Comparison of ENCODE assay signal across 32 cellular contexts in the genomic region with DNA sequence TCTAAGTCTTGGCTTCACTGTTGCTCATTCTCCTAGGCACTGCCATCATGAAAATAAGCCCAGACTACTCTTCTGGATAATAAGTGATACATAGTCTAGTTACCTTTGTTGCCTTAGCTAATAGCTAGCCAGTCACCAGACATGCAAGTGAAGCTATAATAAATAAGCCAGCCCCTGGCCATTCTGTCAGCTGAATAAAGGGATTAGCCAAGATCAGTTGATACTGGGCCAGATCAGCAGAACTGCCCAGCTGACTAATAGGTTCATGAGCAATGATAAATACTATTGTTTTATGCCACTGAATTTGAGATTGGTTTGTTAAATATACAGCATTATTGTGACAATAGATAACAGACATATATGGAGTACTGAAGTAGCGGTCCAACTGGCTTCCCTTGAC. TPM values are rescaled to one million over a fixed set of nuclear protein-coding genes. Genes with fewer than 3 reads are reported as not detected.
"Had no signal": no experiment of that assay in that cellular context is flagged by ENCODE, and none has a peak within 500 bp of the region (broad histone marks: within the 10 kb centered on the region; RNA-seq: fewer than 3 reads in every experiment).

No MANE protein-coding gene starts in this region.

- H3K4me3 ChIP-seq: adrenal gland, body of pancreas, cardiac muscle cell, colonic mucosa, pancreas, prostate gland, right atrium auricular region, suprapubic skin, tibial artery, upper lobe of right lung had no signal

- ATAC-seq: activated CD4-positive, CD25-positive, alpha-beta regulatory T cell treated with anti-CD3 and anti-CD28 coated beads, Interleukin-2, amount 50 U/mL, for 24 hours; body of pancreas; effector memory CD8-positive, alpha-beta T cell; esophagus mucosa; naive thymus-derived CD4-positive, alpha-beta T cell; pancreas; upper lobe of right lung had no signal

- H3K4me1 ChIP-seq: body of pancreas, colonic mucosa, pancreas, prostate gland, right atrium auricular region, suprapubic skin, tibial artery, upper lobe of right lung had no signal

- H3K27ac ChIP-seq: body of pancreas, cardiac muscle cell, colonic mucosa, pancreas, prostate gland, right atrium auricular region, suprapubic skin, tibial artery, upper lobe of right lung, VCaP had no signal

- H3K36me3 ChIP-seq: adrenal gland, cardiac muscle cell, colonic mucosa, pancreas, prostate gland, right atrium auricular region, suprapubic skin, tibial artery, upper lobe of right lung had no signal

- DNase-seq: activated CD4-positive, alpha-beta T cell treated with anti-CD3 and anti-CD28 coated beads for 48 hours; activated CD4-positive, alpha-beta T cell treated with anti-CD3 and anti-CD28 coated beads, Interleukin-2, amount 50 U/mL, for 48 hours; activated CD8-positive, alpha-beta memory T cell treated with anti-CD3 and anti-CD28 coated beads for 24 hours; activated effector memory CD4-positive, alpha-beta T cell treated with anti-CD3 and anti-CD28 coated beads, Interleukin-2, amount 50 U/mL, for 16 hours; activated naive CD4-positive, alpha-beta T cell treated with anti-CD3 and anti-CD28 coated beads for 36 hours; activated naive CD8-positive, alpha-beta T cell treated with anti-CD3 and anti-CD28 coated beads for 36 hours; aorta; body of pancreas; cerebellar nuclear complex; colonic mucosa; effector memory CD8-positive, alpha-beta T cell; head of caudate nucleus; hippocampal formation; immature natural killer cell; midbrain; naive thymus-derived CD4-positive, alpha-beta T cell; nucleus accumbens; pancreas; stimulated activated CD4-positive, alpha-beta T cell treated with anti-CD3 and anti-CD28 coated beads, Interleukin-15, amount 100 ng/mL, for 24 hours; stimulated activated naive CD4-positive, alpha-beta T cell; T-helper 1 cell; tibial artery; upper lobe of right lung had no signal

- H3K27me3 ChIP-seq: adrenal gland, body of pancreas, cardiac muscle cell, colonic mucosa, pancreas, right atrium auricular region, suprapubic skin, tibial artery, upper lobe of right lung had no signal

- H3K9me3 ChIP-seq: adrenal gland, body of pancreas, colonic mucosa, pancreas, prostate gland, right atrium auricular region, suprapubic skin, tibial artery, upper lobe of right lung had no signal

- FAIRE-seq: endothelial cell of umbilical vein, pancreas had no signal

RNA-seq across cellular contexts. Expression of gene FTCDNL1, which starts 52.1 kb away (rescaled TPM):
- polyA plus RNA-seq: aorta had no signal
